ENCODE assay signal across 9 cellular contexts in genomic region chr22:48004936-48005335, GRCh38.
"Had no signal": no experiment of that assay in that cellular context is flagged by ENCODE, and none has a peak within 500 bp of the region (broad histone marks: within the 10 kb centered on the region; RNA-seq: fewer than 3 reads in every experiment).

No MANE protein-coding gene starts in this region.

- H3K27ac ChIP-seq: GM23248, HL-60 had no signal

- H3K4me1 ChIP-seq: HAP-1 had no signal

- ATAC-seq: HCT116, K562 had no signal

- DNase-seq: GM23248, GOT3, H7, HFFc6, IMR-90 had no signal
